Comparison of ENCODE assay signal across 1 cellular context in the genomic region with DNA sequence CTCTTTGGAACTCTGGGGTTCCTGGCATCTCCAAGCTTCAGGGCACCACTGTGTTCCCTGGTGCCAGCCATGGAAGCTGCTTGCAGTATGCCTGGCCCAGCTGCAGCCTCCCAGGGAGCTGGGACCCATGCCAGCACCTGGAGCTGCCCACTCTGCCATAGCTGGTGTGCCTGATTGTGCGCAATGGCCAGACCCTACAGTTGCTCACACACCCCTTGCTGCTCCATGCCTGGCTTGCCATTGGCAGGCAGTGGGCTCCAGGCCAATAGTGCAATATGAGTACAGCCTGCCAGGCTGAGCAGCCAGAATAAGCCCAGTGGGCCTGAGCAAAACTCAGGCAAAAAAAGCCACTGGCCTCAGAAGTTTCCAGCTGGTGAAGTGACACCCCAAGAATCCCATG.
TF ChIP-seq lines count a peak whose summit lies in the region.

No MANE protein-coding gene starts in this region.

TF ChIP-seq in Ishikawa, 13 proteins besides CTCF, POLR2A, EP300 and RAD21:
- TF ChIP-seq NFIC (IDR thresholded peaks at IDR 0.05), result peak; percentile 71
- TF ChIP-seq ZBTB7A (IDR thresholded peaks at IDR 0.05; ENCODE audit: low read depth), result no peak
